ENCODE assay signal across 9 cellular contexts in genomic region chr12:68223067-68223747, GRCh38. TPM values are rescaled to one million over a fixed set of nuclear protein-coding genes. Genes with fewer than 3 reads are reported as not detected.
DNase-seq lines count a peak whose midpoint lies in the region; ATAC-seq, FAIRE-seq and TF ChIP-seq lines count a peak whose summit lies in the region.
"Had no signal": no experiment of that assay in that cellular context is flagged by ENCODE, and none has a peak within 500 bp of the region (broad histone marks: within the 10 kb centered on the region; RNA-seq: fewer than 3 reads in every experiment).

No MANE protein-coding gene starts in this region.

- no peak for TF ChIP-seq POLR2A in endothelial cell of umbilical vein (IDR thresholded peaks at IDR 0.05; ENCODE audit: low read depth, low read length)

- H3K9me1 ChIP-seq in endothelial cell of umbilical vein (replicated peaks; ENCODE audit: control insufficient read depth, extremely low read depth, insufficient read depth, low read length), result no peaks in the 10 kb centered on the region

- no peaks in the 10 kb centered on the region for H3K9me3 ChIP-seq in CD4-positive, alpha-beta memory T cell (ENCODE audit: control insufficient read depth in 1 of 2, low read length in 2 of 2)
- no peaks in the 10 kb centered on the region for H3K9me3 ChIP-seq in endothelial cell of umbilical vein (replicated peaks; ENCODE audit: control insufficient read depth, insufficient read depth, low read length)

- dilution Hi-C loops in endothelial cell of umbilical vein (cut with MboI; ENCODE audit: extremely low pct_ligation_motif_present, low sequenced_read_pairs), result no loop called here

- H3K27ac ChIP-seq in CD4-positive, alpha-beta memory T cell (ENCODE audit: low read depth, low read length), result no peak overlapping the region
- no peak overlapping the region for H3K27ac ChIP-seq in endothelial cell of umbilical vein (ENCODE audit: insufficient read depth, low read depth, low read length)

- peaks cover 7% of the 10 kb centered on the region for H3K4me1 ChIP-seq in CD4-positive, alpha-beta memory T cell (ENCODE audit: insufficient read depth, low read length)
- H3K4me1 ChIP-seq in endothelial cell of umbilical vein (ENCODE audit: control insufficient read depth, extremely low read depth, insufficient read depth, low read length), result peaks cover 6% of the 10 kb centered on the region

- FAIRE-seq in endothelial cell of umbilical vein (lab: Jason Lieb, UNC), result peak; percentile 98

- H3K4me2 ChIP-seq in endothelial cell of umbilical vein (ENCODE audit: insufficient read depth, low read length), result peak overlapping the region; percentile 28

- H4K20me1 ChIP-seq in endothelial cell of umbilical vein (replicated peaks; ENCODE audit: control insufficient read depth, extremely low read depth, insufficient read depth, low read length), result no peaks in the 10 kb centered on the region

- H3K36me3 ChIP-seq in CD4-positive, alpha-beta memory T cell (ENCODE audit: insufficient read depth, low read length), result no peaks in the 10 kb centered on the region
- H3K36me3 ChIP-seq in endothelial cell of umbilical vein (ENCODE audit: control insufficient read depth in 2 of 2, extremely low read depth in 1 of 2, insufficient read depth in 2 of 2, low read length in 2 of 2), result no peaks in the 10 kb centered on the region

- TF ChIP-seq CTCF in endothelial cell of umbilical vein (IDR thresholded peaks at IDR 0.05; ENCODE audit: extremely low read depth in 1 of 2, insufficient read depth in 1 of 2, low read depth in 1 of 2, low read length in 2 of 2), result peak; percentile 84 to 86

- intact Hi-C loops in CD4-positive, alpha-beta memory T cell (cut with micrococcal nuclease), result loop anchor here (1.0 to 10.0 kb wide), 7 partner anchors 14 to 868 kb away; no protein-coding TSS in a partner anchor
- intact Hi-C loops in endothelial cell of umbilical vein (cut with micrococcal nuclease), result loop anchor here (1.0 to 10.0 kb wide), 6 partner anchors 94 to 866 kb away; partner anchors contain the start of genes MDM2, NUP107 and RAP1B

- no peaks in the 10 kb centered on the region for H3K9me3 Mint-ChIP-seq in CD4-positive, alpha-beta memory T cell
- H3K9me3 Mint-ChIP-seq in activated CD8-positive, alpha-beta memory T cell treated with anti-CD3 and anti-CD28 coated beads, Interleukin-2, amount 10 ng/mL, durations not matched to agents 7 days and 5 days (ENCODE audit: low read depth), result no peaks in the 10 kb centered on the region
- H3K9me3 Mint-ChIP-seq: dendritic cell treated with granulocyte-macrophage colony-stimulating factor and Interleukin-4, amounts not matched to agents 40 ng/mL and 50 ng/mL, for 4 days had no signal

- no peaks in the 10 kb centered on the region for H3K36me3 Mint-ChIP-seq in CD4-positive, alpha-beta memory T cell
- peaks cover 4% of the 10 kb centered on the region for H3K36me3 Mint-ChIP-seq in activated CD8-positive, alpha-beta memory T cell treated with anti-CD3 and anti-CD28 coated beads, Interleukin-2, amount 10 ng/mL, durations not matched to agents 7 days and 5 days

- no peak overlapping the region for H3K4me3 ChIP-seq in CD4-positive, alpha-beta memory T cell (ENCODE audit: low read length in 2 of 2)
- H3K4me3 ChIP-seq in endothelial cell of umbilical vein (replicated peaks in 1 of 3; ENCODE audit: insufficient read depth in 1 of 3, low read depth in 1 of 3, low read length in 3 of 3), result no peak overlapping the region

- no TSS peak for BruUV-seq in endothelial cell of umbilical vein (replicated peaks; lab: Mats Ljungman, UMichigan)

- POLR2A ChIA-PET in CD4-positive, alpha-beta memory T cell (lab: Charles Lee; ENCODE audit: partially characterized antibody), result interaction anchor here (0.5 to 2.1 kb wide), 10 partner anchors 9 to 426 kb away, joined by 3 to 12 read pairs (median 4); partner anchors contain the start of gene MDM1
- POLR2A ChIA-PET in endothelial cell of umbilical vein (lab: Charles Lee), result no interaction called here

- H3K27ac Mint-ChIP-seq in CD4-positive, alpha-beta memory T cell, result peak overlapping the region in 5 of 7 donors; percentile 10 to 93 (median 71)
- H3K27ac Mint-ChIP-seq in activated CD8-positive, alpha-beta memory T cell treated with anti-CD3 and anti-CD28 coated beads, Interleukin-2, amount 10 ng/mL, durations not matched to agents 7 days and 5 days, result peak overlapping the region; percentile 75
- H3K27ac Mint-ChIP-seq: dendritic cell treated with granulocyte-macrophage colony-stimulating factor and Interleukin-4, amounts not matched to agents 40 ng/mL and 50 ng/mL, for 4 days had no signal

- H3K27me3 Mint-ChIP-seq in CD4-positive, alpha-beta memory T cell, result no peaks in the 10 kb centered on the region
- peaks cover 17% of the 10 kb centered on the region for H3K27me3 Mint-ChIP-seq in activated CD8-positive, alpha-beta memory T cell treated with anti-CD3 and anti-CD28 coated beads, Interleukin-2, amount 10 ng/mL, durations not matched to agents 7 days and 5 days

- peak overlapping the region in 7 of 8 donors; percentile 32 to 82 (median 75) for H3K4me3 Mint-ChIP-seq in CD4-positive, alpha-beta memory T cell
- peak overlapping the region; percentile 39 for H3K4me3 Mint-ChIP-seq in activated CD8-positive, alpha-beta memory T cell treated with anti-CD3 and anti-CD28 coated beads, Interleukin-2, amount 10 ng/mL, durations not matched to agents 7 days and 5 days
- H3K4me3 Mint-ChIP-seq: dendritic cell treated with granulocyte-macrophage colony-stimulating factor and Interleukin-4, amounts not matched to agents 40 ng/mL and 50 ng/mL, for 4 days had no signal

- H3K79me2 ChIP-seq in endothelial cell of umbilical vein (ENCODE audit: control insufficient read depth, insufficient read depth, low read length), result no peaks in the 10 kb centered on the region

- DNase-seq in CD4-positive, alpha-beta memory T cell, result peak; percentile 68 to 71 (median 69)
- DNase-seq in HS-27A (ENCODE audit: low read depth) (peak; percentile 76), NOMO-1 treated with DMSO at 0.1 percent for 48 hours (lab: John Stamatoyannopoulos, UW; ENCODE audit: unreplicated experiment) (peak; percentile 71), endothelial cell of umbilical vein (ENCODE audit: low read depth, low spot score) (peak; percentile 88), myocyte (ENCODE audit: low read depth) (peak; percentile 88)
- DNase-seq in activated CD8-positive, alpha-beta memory T cell treated with anti-CD3 and anti-CD28 coated beads, Interleukin-2, amount 10 ng/mL, durations not matched to agents 7 days and 5 days, result peak; percentile 83
- peak; percentile 35 for DNase-seq in stimulated activated CD8-positive, alpha-beta memory T cell treated with anti-CD3 and anti-CD28 coated beads, Interleukin-7, amount 100 ng/mL, for 24 hours (ENCODE audit: low read depth)

- peak; percentile 93 for ATAC-seq in GM19463 (IDR thresholded peaks at IDR 0.05; ENCODE audit: unreplicated experiment)
- peak; percentile 99 for ATAC-seq in activated CD8-positive, alpha-beta memory T cell treated with anti-CD3 and anti-CD28 coated beads, Interleukin-2, amount 10 ng/mL, durations not matched to agents 7 days and 5 days

- peaks cover 8 to 14% (median 10%) of the 10 kb centered on the region in 4 donors for H3K4me1 Mint-ChIP-seq in CD4-positive, alpha-beta memory T cell
- peaks cover 32% of the 10 kb centered on the region for H3K4me1 Mint-ChIP-seq in activated CD8-positive, alpha-beta memory T cell treated with anti-CD3 and anti-CD28 coated beads, Interleukin-2, amount 10 ng/mL, durations not matched to agents 7 days and 5 days

- CTCF ChIA-PET in CD4-positive, alpha-beta memory T cell (lab: Charles Lee; ENCODE audit: partially characterized antibody), result interaction anchor here (0.6 to 4.8 kb wide), 51 partner anchors 9 to 867 kb away, joined by 3 to 139 read pairs (median 5); partner anchors contain the start of genes MDM1 and SLC35E3
- CTCF ChIA-PET in activated CD8-positive, alpha-beta memory T cell treated with anti-CD3 and anti-CD28 coated beads, Interleukin-2, amount 10 ng/mL, durations not matched to agents 7 days and 5 days (lab: Charles Lee), result interaction anchor here (0.6 to 4.8 kb wide), 42 partner anchors 9 to 354 kb away, joined by 3 to 77 read pairs (median 4); partner anchors contain the start of gene MDM1
- CTCF ChIA-PET in endothelial cell of umbilical vein (lab: Charles Lee), result interaction anchor here (0.6 to 6.1 kb wide), 24 partner anchors 8 to 869 kb away, joined by 3 to 183 read pairs (median 4); no protein-coding TSS in a partner anchor

- H3K9ac ChIP-seq in endothelial cell of umbilical vein (replicated peaks; ENCODE audit: extremely low read depth, insufficient read depth, low read length), result no peak overlapping the region

- H3K27me3 ChIP-seq in CD4-positive, alpha-beta memory T cell (ENCODE audit: insufficient read depth, low read length), result no peaks in the 10 kb centered on the region
- H3K27me3 ChIP-seq in endothelial cell of umbilical vein (ENCODE audit: control insufficient read depth in 2 of 2, insufficient read depth in 2 of 2, low read length in 2 of 2), result peaks cover 0 to 2% of the 10 kb centered on the region in 2 experiments

- peak overlapping the region; percentile 69 for H2AFZ ChIP-seq in endothelial cell of umbilical vein (ENCODE audit: low read depth, low read length)

RNA-seq across cellular contexts. Expression of gene IL26, which starts 2.4 kb away (rescaled TPM):
- total RNA-seq in CD4-positive, alpha-beta memory T cell, result not detected
- under 1 TPM in 1 of 2 donors, not detected in 1; 0.30 TPM for polyA plus RNA-seq in CD4-positive, alpha-beta memory T cell
- under 1 TPM in 1 of 2 experiments, not detected in 1; 0.35 TPM for total RNA-seq in activated CD8-positive, alpha-beta memory T cell treated with anti-CD3 and anti-CD28 coated beads, Interleukin-2, amount 10 ng/mL, durations not matched to agents 7 days and 5 days
- total RNA-seq in endothelial cell of umbilical vein (not detected in 2 replicates), myocyte (not detected in 2 replicates)
- not detected in 2 replicates for polyA plus RNA-seq in endothelial cell of umbilical vein
- not detected in 2 replicates for polyA plus RNA-seq in endothelial cell of umbilical vein (2011; cell fraction: cytosol; rRNA removed)
- polyA plus RNA-seq in endothelial cell of umbilical vein (2011; cell fraction: nucleus; rRNA removed), result not detected in 2 replicates
- polyA plus RNA-seq in endothelial cell of umbilical vein (2012), result not detected in 2 replicates
- polyA minus RNA-seq in endothelial cell of umbilical vein, result not detected in 2 replicates
- polyA minus RNA-seq in endothelial cell of umbilical vein (2011; cell fraction: cytosol; rRNA and poly(A)+ RNA removed), result not detected
- polyA minus RNA-seq in endothelial cell of umbilical vein (2011; cell fraction: nucleus; rRNA and poly(A)+ RNA removed), result not detected in 2 replicates
- polyA plus RNA-seq in myocyte (2012), result not detected

RNA-seq across cellular contexts. Expression of gene IL22, which starts 30.2 kb away (rescaled TPM):
- total RNA-seq in CD4-positive, alpha-beta memory T cell, result not detected
- polyA plus RNA-seq in CD4-positive, alpha-beta memory T cell, result under 1 TPM in 1 of 2 donors, not detected in 1; 0.67 TPM
- total RNA-seq in activated CD8-positive, alpha-beta memory T cell treated with anti-CD3 and anti-CD28 coated beads, Interleukin-2, amount 10 ng/mL, durations not matched to agents 7 days and 5 days, result under 1 TPM in 1 of 2 experiments, not detected in 1; 0.61 TPM
- total RNA-seq in endothelial cell of umbilical vein, result not detected in 2 replicates
- not detected in 2 replicates for polyA plus RNA-seq in endothelial cell of umbilical vein
- not detected in 2 replicates for polyA plus RNA-seq in endothelial cell of umbilical vein (2011; cell fraction: cytosol; rRNA removed)
- not detected in 2 replicates for polyA plus RNA-seq in endothelial cell of umbilical vein (2011; cell fraction: nucleus; rRNA removed)
- polyA plus RNA-seq in endothelial cell of umbilical vein (2012), result not detected in 2 replicates
- not detected in 2 replicates for polyA minus RNA-seq in endothelial cell of umbilical vein
- not detected for polyA minus RNA-seq in endothelial cell of umbilical vein (2011; cell fraction: cytosol; rRNA and poly(A)+ RNA removed)
- polyA minus RNA-seq in endothelial cell of umbilical vein (2011; cell fraction: nucleus; rRNA and poly(A)+ RNA removed), result not detected in 2 replicates
- total RNA-seq in myocyte, result not detected in 2 replicates
- not detected for polyA plus RNA-seq in myocyte (2012)

Comparison
In these comparisons a context has a peak if more than half of its experiments do, and no peak if none do; other contexts are left out.
1. DNase-seq: peak in every context shown above with its lines; median percentile 88 in endothelial cell of umbilical vein; 88 in myocyte; 83 in activated CD8-positive, alpha-beta memory T cell treated with anti-CD3 and anti-CD28 coated beads, Interleukin-2, amount 10 ng/mL, durations not matched to agents 7 days and 5 days; 76 in HS-27A; 71 in NOMO-1 treated with DMSO at 0.1 percent for 48 hours; 69 in CD4-positive, alpha-beta memory T cell; 35 in stimulated activated CD8-positive, alpha-beta memory T cell treated with anti-CD3 and anti-CD28 coated beads, Interleukin-7, amount 100 ng/mL, for 24 hours.